Comparison of ENCODE assay signal across 19 cellular contexts in genomic region chr2:226558418-226558817, GRCh38.
A peak's percentile ranks its signal among the peaks of the same experiment; 100 is the strongest.
DNase-seq lines count a peak whose midpoint lies in the region; ATAC-seq, FAIRE-seq and TF ChIP-seq lines count a peak whose summit lies in the region.
"Had no signal": no experiment of that assay in that cellular context is flagged by ENCODE, and none has a peak within 500 bp of the region (broad histone marks: within the 10 kb centered on the region; RNA-seq: fewer than 3 reads in every experiment).

No MANE protein-coding gene starts in this region.

- no peak for FAIRE-seq in HepG2 (lab: Jason Lieb, UNC)
- FAIRE-seq: GM12878, HTR-8/SVneo had no signal

- H3K27ac ChIP-seq in HepG2 (ENCODE audit: extremely low read length, insufficient read depth, low read length): no peak overlapping the region
- H3K27ac ChIP-seq in right lobe of liver: no peak overlapping the region
- no peak overlapping the region for H3K27ac ChIP-seq in Karpas-422 (ENCODE audit: low read length)
- H3K27ac ChIP-seq: BLaER1 treated with 17β-estradiol and CSF1 and Interleukin-3, amounts not matched to agents 10 nM and 100 nM had no signal

- no peak overlapping the region for H3K4me2 ChIP-seq in HepG2 (ENCODE audit: low read depth, low read length)
- no peak overlapping the region for H3K4me2 ChIP-seq in Karpas-422 (ENCODE audit: low read depth, low read length, poor library complexity, severe bottlenecking)
- H3K4me2 ChIP-seq: BLaER1 treated with 17β-estradiol and CSF1 and Interleukin-3, amounts not matched to agents 10 nM and 100 nM had no signal

- POLR2A ChIA-PET in HepG2 (lab: Yijun Ruan, JAX): no interaction called here

- intact Hi-C loops in Right ventricle myocardium inferior (cut with DNase I): loop anchor here (5.0 kb wide), 1 partner anchor 234 kb away; no protein-coding TSS in a partner anchor
- intact Hi-C loops in cardiac septum (cut with DNase I): loop anchor here (10.0 kb wide), 2 partner anchors 114 to 236 kb away; partner anchors contain the start of gene IRS1
- intact Hi-C loops in HepG2 (cut with micrococcal nuclease; ENCODE audit: unreplicated experiment): loop anchor here (2.0 to 5.0 kb wide), 2 partner anchors 22 to 76 kb away; no protein-coding TSS in a partner anchor
- intact Hi-C loops in right lobe of liver (cut with DNase I): no loop called here

- CTCF ChIA-PET in HepG2 (lab: Yijun Ruan, JAX; ENCODE audit: low intra/inter-chr PET ratio, low total read pairs): no interaction called here

- H3K4me1 ChIP-seq in HepG2 (ENCODE audit: insufficient read depth, low read length): peaks cover 51% of the 10 kb centered on the region
- H3K4me1 ChIP-seq in right lobe of liver: no peaks in the 10 kb centered on the region
- no peaks in the 10 kb centered on the region for H3K4me1 ChIP-seq in Karpas-422 (ENCODE audit: low read length)
- H3K4me1 ChIP-seq: BLaER1 treated with 17β-estradiol and CSF1 and Interleukin-3, amounts not matched to agents 10 nM and 100 nM had no signal

- DNase-seq in Right ventricle myocardium inferior (ENCODE audit: missing footprints) (no peak), cardiac septum (ENCODE audit: low spot score) (no peak), HepG2 (ENCODE audit: low spot score) (no peak), right lobe of liver (no peak), islet precursor cell (peak; percentile 64), Karpas-422 (no peak)
- DNase-seq: Calu3; CD8-positive, alpha-beta T cell; DMS53; DND-41; EL; GOT3; H7; HFFc6 had no signal

- TF ChIP-seq RAD21 in HepG2 (CRISPR knock-in tag; IDR thresholded peaks at IDR 0.05): no peak

- in situ Hi-C loops in HepG2 (cut with HindIII; ENCODE audit: extremely low pct_ligation_motif_present, low pct_unique_long_range_greater_than_20kb): no loop called here

- WGBS in HepG2 (ENCODE audit: low lambda C conversion rate): 97% methylated on average over 5 of the region's 5 CpGs
- WGBS in right lobe of liver (ENCODE audit: insufficient coverage, low coverage, low lambda C conversion rate, missing lambda C conversion rate): 72% methylated on average over 5 of the region's 5 CpGs

- no TSS peak for BruUV-seq in HepG2 (replicated peaks; lab: Mats Ljungman, UMichigan)

- no peak for TF ChIP-seq POLR2A in HepG2 (IDR thresholded peaks at IDR 0.05; ENCODE audit: insufficient read depth in 1 of 2, low read depth in 2 of 2, low read length in 2 of 2)
- no peak for TF ChIP-seq POLR2A in right lobe of liver (IDR thresholded peaks at IDR 0.05)

- TF ChIP-seq CTCF in HepG2 (CRISPR knock-in tag; IDR thresholded peaks at IDR 0.05) (no peak), right lobe of liver (IDR thresholded peaks at IDR 0.05) (no peak)

- H3K4me3 ChIP-seq in HepG2 (replicated peaks in 1 of 3; ENCODE audit: insufficient read depth in 1 of 3, low read depth in 2 of 3, low read length in 3 of 3) (no peak overlapping the region), right lobe of liver (no peak overlapping the region), Karpas-422 (ENCODE audit: low read length) (no peak overlapping the region)
- H3K4me3 ChIP-seq: BLaER1 treated with 17β-estradiol and CSF1 and Interleukin-3, amounts not matched to agents 10 nM and 100 nM; GM12878 had no signal

- H3K27me3 ChIP-seq in HepG2 (ENCODE audit: control insufficient read depth in 1 of 2, insufficient read depth in 2 of 2, low read length in 2 of 2): no peaks in the 10 kb centered on the region
- H3K27me3 ChIP-seq in right lobe of liver: no peaks in the 10 kb centered on the region
- H3K27me3 ChIP-seq in Karpas-422 (ENCODE audit: low read length): no peaks in the 10 kb centered on the region
- H3K27me3 ChIP-seq: BLaER1 treated with 17β-estradiol and CSF1 and Interleukin-3, amounts not matched to agents 10 nM and 100 nM had no signal

- TF ChIP-seq EP300 in HepG2 (IDR thresholded peaks at IDR 0.05; ENCODE audit: low read depth in 2 of 2, low read length in 2 of 2) (no peak), HepG2 (CRISPR knock-in tag; IDR thresholded peaks at IDR 0.05; ENCODE audit: borderline replicate concordance) (no peak)

- ATAC-seq in Right ventricle myocardium inferior (peak; percentile 81), HepG2 (no peak), right lobe of liver (no peak), HG02840 (IDR thresholded peaks at IDR 0.05; ENCODE audit: low FRiP score, unreplicated experiment) (no peak)
- ATAC-seq: CD8-positive, alpha-beta T cell; GM12878; HCT116 had no signal

- H4K20me1 ChIP-seq in HepG2 (ENCODE audit: insufficient read depth, low read length) (no peaks in the 10 kb centered on the region), Karpas-422 (ENCODE audit: insufficient read depth, low read depth, low read length) (no peaks in the 10 kb centered on the region)
- H4K20me1 ChIP-seq: BLaER1 treated with 17β-estradiol and CSF1 and Interleukin-3, amounts not matched to agents 10 nM and 100 nM had no signal

- H3K9me3 ChIP-seq in HepG2 (ENCODE audit: low read length) (no peaks in the 10 kb centered on the region), right lobe of liver (no peaks in the 10 kb centered on the region), Karpas-422 (ENCODE audit: low read length) (no peaks in the 10 kb centered on the region)
- H3K9me3 ChIP-seq: BLaER1 treated with 17β-estradiol and CSF1 and Interleukin-3, amounts not matched to agents 10 nM and 100 nM had no signal

- H3K9me2 ChIP-seq in Karpas-422 (replicated peaks; ENCODE audit: insufficient read depth, low read length): no peaks in the 10 kb centered on the region

- no peak overlapping the region for H2AFZ ChIP-seq in HepG2 (ENCODE audit: low read length)
- no peak overlapping the region for H2AFZ ChIP-seq in Karpas-422 (ENCODE audit: low read length)

- H3K9ac ChIP-seq in HepG2 (ENCODE audit: insufficient read depth, low read depth, low read length): no peak overlapping the region
- no peak overlapping the region for H3K9ac ChIP-seq in Karpas-422 (ENCODE audit: low read length)
- H3K9ac ChIP-seq: BLaER1 treated with 17β-estradiol and CSF1 and Interleukin-3, amounts not matched to agents 10 nM and 100 nM had no signal

- H3K79me2 ChIP-seq in HepG2 (ENCODE audit: insufficient read depth, low read length) (no peaks in the 10 kb centered on the region), Karpas-422 (ENCODE audit: low read length) (no peaks in the 10 kb centered on the region)

- H3K36me3 ChIP-seq in HepG2 (replicated peaks in 1 of 2; ENCODE audit: control insufficient read depth in 1 of 2, insufficient read depth in 2 of 2, low read length in 2 of 2): no peaks in the 10 kb centered on the region
- no peaks in the 10 kb centered on the region for H3K36me3 ChIP-seq in right lobe of liver
- no peaks in the 10 kb centered on the region for H3K36me3 ChIP-seq in Karpas-422 (ENCODE audit: insufficient read depth, low read length)
- H3K36me3 ChIP-seq: BLaER1 treated with 17β-estradiol and CSF1 and Interleukin-3, amounts not matched to agents 10 nM and 100 nM had no signal

TF ChIP-seq in HepG2, 621 proteins besides CTCF, POLR2A, EP300 and RAD21:
- 0 out of 2 replicates have a peak, but pooled peaks have one; percentile 19 for TF ChIP-seq STAT6 (CRISPR knock-in tag; IDR thresholded peaks at IDR 0.05; ENCODE audit: borderline replicate concordance)
- TF ChIP-seq ARID2 (CRISPR knock-in tag; IDR thresholded peaks at IDR 0.05; ENCODE audit: borderline replicate concordance): no peak

Comparison
In these comparisons a context has a peak if more than half of its experiments do, and no peak if none do; other contexts are left out.
1. intact Hi-C loops: an anchor here in Right ventricle myocardium inferior (5.0 kb wide), cardiac septum (10.0 kb wide) and HepG2 (2.0 to 5.0 kb wide); none called in right lobe of liver.